In genomic region chr13:62473944-62474237, GRCh38 we compare ENCODE assay signal across 23 cellular contexts.
A peak's percentile ranks its signal among the peaks of the same experiment; 100 is the strongest.
DNase-seq lines count a peak whose midpoint lies in the region; ATAC-seq and TF ChIP-seq lines count a peak whose summit lies in the region.
"Had no signal": no experiment of that assay in that cellular context is flagged by ENCODE, and none has a peak within 500 bp of the region (broad histone marks: within the 10 kb centered on the region; RNA-seq: fewer than 3 reads in every experiment).

No MANE protein-coding gene starts in this region.

- H3K4me1 ChIP-seq in HUES48 (ENCODE audit: control insufficient read depth, insufficient read depth, low read length) (peaks cover 19% of the 10 kb centered on the region), iPS-20b (ENCODE audit: insufficient read depth, low read length) (peaks cover 6% of the 10 kb centered on the region)
- H3K4me1 ChIP-seq: BE2C, HAP-1 had no signal

- H3K4me3 ChIP-seq in HUES48 (ENCODE audit: low read depth, low read length) (peak overlapping the region; percentile 4; the same call in 1 of the 2 replicates), iPS-20b (ENCODE audit: low read length) (no peak overlapping the region)
- H3K4me3 ChIP-seq: HAP-1 had no signal

- POLR2A ChIA-PET in WTC11 (lab: Charles Lee), result no interaction called here

- no peak overlapping the region for H3K27ac Mint-ChIP-seq in WTC11
- H3K27ac Mint-ChIP-seq: IgD-negative memory B cell had no signal

- no peaks in the 10 kb centered on the region for H3K36me3 Mint-ChIP-seq in WTC11
- H3K36me3 Mint-ChIP-seq: CD4-positive, CD25-positive, alpha-beta regulatory T cell; CD8-positive, alpha-beta memory T cell; IgD-negative memory B cell had no signal

- no peaks in the 10 kb centered on the region for H3K9me3 Mint-ChIP-seq in WTC11

- ATAC-seq in WTC11, result peak; percentile 71
- no peak for ATAC-seq in HG03520 (IDR thresholded peaks at IDR 0.05; ENCODE audit: unreplicated experiment)
- ATAC-seq in GM19455 (IDR thresholded peaks at IDR 0.05; ENCODE audit: unreplicated experiment), result no peak
- ATAC-seq: HepG2 had no signal

- peaks cover 16% of the 10 kb centered on the region for H3K4me1 Mint-ChIP-seq in WTC11
- H3K4me1 Mint-ChIP-seq: CD4-positive, CD25-positive, alpha-beta regulatory T cell; CD8-positive, alpha-beta memory T cell; IgD-negative memory B cell had no signal

- CTCF ChIA-PET in WTC11 (lab: Charles Lee), result interaction anchor here (1.0 kb wide), 1 partner anchor 38 kb away, joined by 3 read pairs; no protein-coding TSS in a partner anchor

- H3K9me3 ChIP-seq in HUES48 (ENCODE audit: control insufficient read depth, insufficient read depth, low read length), result no peaks in the 10 kb centered on the region
- no peaks in the 10 kb centered on the region for H3K9me3 ChIP-seq in iPS-20b (ENCODE audit: insufficient read depth, low read depth, low read length)
- H3K9me3 ChIP-seq: BE2C, HAP-1 had no signal

- no peaks in the 10 kb centered on the region; the same call in 1 of the 2 replicates for H3K27me3 Mint-ChIP-seq in WTC11 (ENCODE audit: low read depth)
- H3K27me3 Mint-ChIP-seq: CD4-positive, CD25-positive, alpha-beta regulatory T cell; IgD-negative memory B cell had no signal

- no peak for DNase-seq in WTC11 (ENCODE audit: low spot score)
- no peak for DNase-seq in effector CD8-positive, alpha-beta T cell (lab: John Stamatoyannopoulos, UW)
- no peak for DNase-seq in substantia nigra (lab: John Stamatoyannopoulos, UW)
- DNase-seq: ACHN; BE2C; C1 segment of cervical spinal cord; CD4-positive, CD25-positive, alpha-beta regulatory T cell; CD8-positive, alpha-beta memory T cell; COR-L47; DMS 273 treated with DMSO at 0.1 percent for 48 hours; DMS53; DND-41; EL; GOT3; KBM-7 had no signal

- no peaks in the 10 kb centered on the region for H3K27me3 ChIP-seq in HUES48 (ENCODE audit: control insufficient read depth, insufficient read depth, low read length)
- no peaks in the 10 kb centered on the region for H3K27me3 ChIP-seq in iPS-20b (ENCODE audit: insufficient read depth, low read length)
- H3K27me3 ChIP-seq: BE2C had no signal

- H3K4me3 Mint-ChIP-seq in WTC11, result no peak overlapping the region
- H3K4me3 Mint-ChIP-seq: CD4-positive, CD25-positive, alpha-beta regulatory T cell; CD8-positive, alpha-beta memory T cell; IgD-negative memory B cell had no signal

- H3K9ac ChIP-seq in HUES48 (ENCODE audit: low read depth, low read length) (no peak overlapping the region), iPS-20b (ENCODE audit: low read depth, low read length) (no peak overlapping the region)

- TF ChIP-seq CTCF in WTC11 (IDR thresholded peaks at IDR 0.05), result no peak

- peak overlapping the region; percentile 66 for H3K27ac ChIP-seq in HUES48 (ENCODE audit: low read depth, low read length)
- H3K27ac ChIP-seq in iPS-20b (ENCODE audit: low read length), result peak overlapping the region; percentile 13
- H3K27ac ChIP-seq in substantia nigra (ENCODE audit: low read depth, low read length, poor library complexity, severe bottlenecking), result no peak overlapping the region
- H3K27ac ChIP-seq: HL-60 had no signal

- H3K36me3 ChIP-seq in HUES48 (ENCODE audit: control insufficient read depth, insufficient read depth, low read length) (no peaks in the 10 kb centered on the region), iPS-20b (ENCODE audit: insufficient read depth, low read depth, low read length) (no peaks in the 10 kb centered on the region)
- H3K36me3 ChIP-seq: BE2C, HAP-1 had no signal

TF ChIP-seq in WTC11, 78 proteins besides CTCF, POLR2A, EP300 and RAD21:
- TF ChIP-seq ZNF232 (CRISPR knock-in tag; IDR thresholded peaks at IDR 0.05), result no peak
- no peak for TF ChIP-seq ZNF396 (CRISPR knock-in tag; IDR thresholded peaks at IDR 0.05; ENCODE audit: borderline replicate concordance)
- no peak for TF ChIP-seq FOXJ3 (CRISPR knock-in tag; IDR thresholded peaks at IDR 0.05; ENCODE audit: borderline replicate concordance)
- no peak for TF ChIP-seq AR (CRISPR knock-in tag; IDR thresholded peaks at IDR 0.05)
- no peak for TF ChIP-seq RELA (CRISPR knock-in tag; IDR thresholded peaks at IDR 0.05; ENCODE audit: borderline replicate concordance)
- no peak for TF ChIP-seq GABPB1 (CRISPR knock-in tag; IDR thresholded peaks at IDR 0.05)
- no peak for TF ChIP-seq ATF3 (CRISPR knock-in tag; conservative IDR thresholded peaks at IDR 0.05)
- no peak for TF ChIP-seq ZNF219 (CRISPR knock-in tag; IDR thresholded peaks at IDR 0.05; ENCODE audit: borderline replicate concordance)
- TF ChIP-seq GTF2I (CRISPR knock-in tag; conservative IDR thresholded peaks at IDR 0.05), result no peak
- no peak for TF ChIP-seq PRRX2 (CRISPR knock-in tag; IDR thresholded peaks at IDR 0.05)
- TF ChIP-seq ZNF138 (CRISPR knock-in tag; conservative IDR thresholded peaks at IDR 0.05), result no peak
- TF ChIP-seq JAZF1 (CRISPR knock-in tag; IDR thresholded peaks at IDR 0.05), result no peak
- TF ChIP-seq SP1 (CRISPR knock-in tag; conservative IDR thresholded peaks at IDR 0.05), result no peak
- TF ChIP-seq NR1H2 (CRISPR knock-in tag; IDR thresholded peaks at IDR 0.05), result no peak
- TF ChIP-seq ZNF671 (CRISPR knock-in tag; IDR thresholded peaks at IDR 0.05), result no peak
- TF ChIP-seq NFE2L1 (CRISPR knock-in tag; IDR thresholded peaks at IDR 0.05), result no peak
- no peak for TF ChIP-seq IRF2 (CRISPR knock-in tag; IDR thresholded peaks at IDR 0.05; ENCODE audit: borderline replicate concordance, low read depth)
- no peak for TF ChIP-seq NFATC4 (CRISPR knock-in tag; IDR thresholded peaks at IDR 0.05)
- no peak for TF ChIP-seq GRHL2 (CRISPR knock-in tag; IDR thresholded peaks at IDR 0.05; ENCODE audit: insufficient replicate concordance, severe bottlenecking)
- no peak for TF ChIP-seq TEAD1 (CRISPR knock-in tag; IDR thresholded peaks at IDR 0.05)
TF ChIP-seq in WTC11: peak in this region for 0.
